7 cellular contexts compared by ENCODE assay signal in genomic region chr7:42745357-42746022, GRCh38.
DNase-seq lines count a peak whose midpoint lies in the region; ATAC-seq and TF ChIP-seq lines count a peak whose summit lies in the region.

No MANE protein-coding gene starts in this region.

- peaks cover 9% of the 10 kb centered on the region for H3K9me3 Mint-ChIP-seq in activated naive CD8-positive, alpha-beta T cell treated with anti-CD3 and anti-CD28 coated beads, Interleukin-2, amount 10 ng/mL, durations not matched to agents 7 days and 5 days
- peaks cover 3% of the 10 kb centered on the region for H3K9me3 Mint-ChIP-seq in stimulated activated memory B cell treated with anti-CD40 and anti-IgM and Interleukin-4, amounts not matched to agents 10 μg/mL and 1 μg/mL and 100 μg/mL, for 72 hours

- no peak overlapping the region for H3K27ac ChIP-seq in aorta (ENCODE audit: low read depth in 1 of 2, low read length in 2 of 2)

- H3K4me1 ChIP-seq in aorta (ENCODE audit: control insufficient read depth in 1 of 2, insufficient read depth in 2 of 2, low read length in 2 of 2), result peaks cover 2 to 4% of the 10 kb centered on the region in 2 donors

- intact Hi-C loops in aorta (cut with DNase I), result no loop called here

- H3K27me3 ChIP-seq in kidney epithelial cell (ENCODE audit: control insufficient read depth, insufficient read depth, low read length), result no peaks in the 10 kb centered on the region
- H3K27me3 ChIP-seq in aorta (ENCODE audit: control insufficient read depth in 1 of 2, insufficient read depth in 2 of 2, low read length in 1 of 2), result no peaks in the 10 kb centered on the region

- H3K36me3 Mint-ChIP-seq in activated naive CD8-positive, alpha-beta T cell treated with anti-CD3 and anti-CD28 coated beads, Interleukin-2, amount 10 ng/mL, durations not matched to agents 7 days and 5 days, result no peaks in the 10 kb centered on the region
- H3K36me3 Mint-ChIP-seq in stimulated activated memory B cell treated with anti-CD40 and anti-IgM and Interleukin-4, amounts not matched to agents 10 μg/mL and 1 μg/mL and 100 μg/mL, for 72 hours, result no peaks in the 10 kb centered on the region

- TF ChIP-seq CTCF in GM12865 (IDR thresholded peaks at IDR 0.05; ENCODE audit: insufficient read depth, low read depth, low read length, missing control alignments) (peak; percentile 68), kidney epithelial cell (IDR thresholded peaks at IDR 0.05; ENCODE audit: insufficient read depth, low read length, poor library complexity, severe bottlenecking) (peak; percentile 65)

- H3K4me3 ChIP-seq in GM12865 (ENCODE audit: low read depth, low read length) (no peak overlapping the region), kidney epithelial cell (ENCODE audit: low read depth, low read length) (no peak overlapping the region), aorta (ENCODE audit: low read length in 2 of 2) (no peak overlapping the region)
- H3K4me3 ChIP-seq in Jurkat, Clone E6-1 (ENCODE audit: low read length), result no peak overlapping the region

- H3K27me3 Mint-ChIP-seq in activated naive CD8-positive, alpha-beta T cell treated with anti-CD3 and anti-CD28 coated beads, Interleukin-2, amount 10 ng/mL, durations not matched to agents 7 days and 5 days, result no peaks in the 10 kb centered on the region
- no peaks in the 10 kb centered on the region for H3K27me3 Mint-ChIP-seq in stimulated activated memory B cell treated with anti-CD40 and anti-IgM and Interleukin-4, amounts not matched to agents 10 μg/mL and 1 μg/mL and 100 μg/mL, for 72 hours

- H3K9me3 ChIP-seq in aorta (ENCODE audit: control insufficient read depth, low read length), result no peaks in the 10 kb centered on the region

- H3K4me3 Mint-ChIP-seq in activated naive CD8-positive, alpha-beta T cell treated with anti-CD3 and anti-CD28 coated beads, Interleukin-2, amount 10 ng/mL, durations not matched to agents 7 days and 5 days, result no peak overlapping the region
- H3K4me3 Mint-ChIP-seq in stimulated activated memory B cell treated with anti-CD40 and anti-IgM and Interleukin-4, amounts not matched to agents 10 μg/mL and 1 μg/mL and 100 μg/mL, for 72 hours, result no peak overlapping the region

- H3K36me3 ChIP-seq in kidney epithelial cell (ENCODE audit: control insufficient read depth, insufficient read depth, low read length) (no peaks in the 10 kb centered on the region), aorta (ENCODE audit: control insufficient read depth in 1 of 2, insufficient read depth in 2 of 2, low read length in 1 of 2) (no peaks in the 10 kb centered on the region)

- no peak for ATAC-seq in activated naive CD8-positive, alpha-beta T cell treated with anti-CD3 and anti-CD28 coated beads, Interleukin-2, amount 10 ng/mL, durations not matched to agents 7 days and 5 days (ENCODE audit: low read depth)
- ATAC-seq in aorta (ENCODE audit: low FRiP score) (peak; percentile 46), HG03039 (IDR thresholded peaks at IDR 0.05; ENCODE audit: unreplicated experiment) (no peak)
- no peak for ATAC-seq in stimulated activated memory B cell treated with anti-CD40 and anti-IgM and Interleukin-4, amounts not matched to agents 10 μg/mL and 1 μg/mL and 100 μg/mL, for 72 hours

- WGBS in aorta, 2 donors, result 33 to 38% methylated on average over 3 of the region's 3 CpGs

- H3K4me1 Mint-ChIP-seq in activated naive CD8-positive, alpha-beta T cell treated with anti-CD3 and anti-CD28 coated beads, Interleukin-2, amount 10 ng/mL, durations not matched to agents 7 days and 5 days, result no peaks in the 10 kb centered on the region
- H3K4me1 Mint-ChIP-seq in stimulated activated memory B cell treated with anti-CD40 and anti-IgM and Interleukin-4, amounts not matched to agents 10 μg/mL and 1 μg/mL and 100 μg/mL, for 72 hours, result no peaks in the 10 kb centered on the region

- POLR2A ChIA-PET in activated naive CD8-positive, alpha-beta T cell treated with anti-CD3 and anti-CD28 coated beads, Interleukin-2, amount 10 ng/mL, durations not matched to agents 7 days and 5 days (lab: Charles Lee), result no interaction called here

- no peak overlapping the region for H3K27ac Mint-ChIP-seq in activated naive CD8-positive, alpha-beta T cell treated with anti-CD3 and anti-CD28 coated beads, Interleukin-2, amount 10 ng/mL, durations not matched to agents 7 days and 5 days
- no peak overlapping the region for H3K27ac Mint-ChIP-seq in stimulated activated memory B cell treated with anti-CD40 and anti-IgM and Interleukin-4, amounts not matched to agents 10 μg/mL and 1 μg/mL and 100 μg/mL, for 72 hours

- peak; percentile 50 for DNase-seq in GM12865 (ENCODE audit: low read depth)
- DNase-seq in Jurkat, Clone E6-1 (ENCODE audit: low read depth, low spot score), result peak; percentile 32
- DNase-seq in activated naive CD8-positive, alpha-beta T cell treated with anti-CD3 and anti-CD28 coated beads, Interleukin-2, amount 10 ng/mL, durations not matched to agents 7 days and 5 days, result peak; percentile 29
- no peak for DNase-seq in kidney epithelial cell (ENCODE audit: low read depth)
- DNase-seq in aorta, result peak in 1 of 2 donors; percentile 54
